ENCODE assay signal across 16 cellular contexts in genomic region chr1:54317084-54317483, GRCh38.
A peak's percentile ranks its signal among the peaks of the same experiment; 100 is the strongest.
DNase-seq lines count a peak whose midpoint lies in the region; ATAC-seq, FAIRE-seq and TF ChIP-seq lines count a peak whose summit lies in the region.
"Had no signal": no experiment of that assay in that cellular context is flagged by ENCODE, and none has a peak within 500 bp of the region (broad histone marks: within the 10 kb centered on the region; RNA-seq: fewer than 3 reads in every experiment).

No MANE protein-coding gene starts in this region.

- no peak for TF ChIP-seq CTCF in CD8-positive, alpha-beta T cell (IDR thresholded peaks at IDR 0.05)
- TF ChIP-seq CTCF in brain (conservative IDR thresholded peaks at IDR 0.05) (no peak), pancreas (IDR thresholded peaks at IDR 0.05) (no peak)

- H3K27me3 ChIP-seq in CD8-positive, alpha-beta T cell (ENCODE audit: insufficient read depth, low read length), result no peaks in the 10 kb centered on the region
- H3K27me3 ChIP-seq in naive thymus-derived CD4-positive, alpha-beta T cell (ENCODE audit: control insufficient read depth in 2 of 2, insufficient read depth in 2 of 2, low read length in 2 of 2), result no peaks in the 10 kb centered on the region
- H3K27me3 ChIP-seq in pancreas, result no peaks in the 10 kb centered on the region

- no peaks in the 10 kb centered on the region for H3K27me3 Mint-ChIP-seq in CD8-positive, alpha-beta T cell (ENCODE audit: low read depth)
- no peaks in the 10 kb centered on the region for H3K27me3 Mint-ChIP-seq in brain
- H3K27me3 Mint-ChIP-seq in naive thymus-derived CD4-positive, alpha-beta T cell, result no peaks in the 10 kb centered on the region

- no peaks in the 10 kb centered on the region for H3K9me3 Mint-ChIP-seq in CD8-positive, alpha-beta T cell
- H3K9me3 Mint-ChIP-seq in brain, result peaks cover 0 to 3% (median 0%) of the 10 kb centered on the region in 5 experiments
- H3K9me3 Mint-ChIP-seq in naive thymus-derived CD4-positive, alpha-beta T cell, result no peaks in the 10 kb centered on the region
- H3K9me3 Mint-ChIP-seq: H9, IgD-negative memory B cell had no signal

- peaks cover 70% of the 10 kb centered on the region for H3K4me1 Mint-ChIP-seq in CD8-positive, alpha-beta T cell (ENCODE audit: low read depth)
- peaks cover 75% of the 10 kb centered on the region for H3K4me1 Mint-ChIP-seq in brain
- H3K4me1 Mint-ChIP-seq in naive thymus-derived CD4-positive, alpha-beta T cell, result peaks cover 40 to 80% (median 76%) of the 10 kb centered on the region in 7 donors

- peaks cover 5% of the 10 kb centered on the region for H3K36me3 Mint-ChIP-seq in CD8-positive, alpha-beta T cell
- H3K36me3 Mint-ChIP-seq in brain, result peaks cover 34% of the 10 kb centered on the region
- peaks cover 0 to 13% (median 5%) of the 10 kb centered on the region in 5 donors for H3K36me3 Mint-ChIP-seq in naive thymus-derived CD4-positive, alpha-beta T cell

- no peaks in the 10 kb centered on the region for H3K36me3 ChIP-seq in CD8-positive, alpha-beta T cell (ENCODE audit: insufficient read depth, low read length)
- no peaks in the 10 kb centered on the region for H3K36me3 ChIP-seq in naive thymus-derived CD4-positive, alpha-beta T cell (ENCODE audit: control insufficient read depth in 2 of 3, insufficient read depth in 3 of 3, low read length in 3 of 3)
- no peaks in the 10 kb centered on the region for H3K36me3 ChIP-seq in pancreas

- no peak overlapping the region for H3K27ac ChIP-seq in CD8-positive, alpha-beta T cell (ENCODE audit: low read depth, low read length)
- no peak overlapping the region for H3K27ac ChIP-seq in naive thymus-derived CD4-positive, alpha-beta T cell (ENCODE audit: low read depth, low read length)
- H3K27ac ChIP-seq in pancreas, result no peak overlapping the region
- H3K27ac ChIP-seq: PC-9, SK-N-MC had no signal

- POLR2A ChIA-PET in CD8-positive, alpha-beta T cell (lab: Charles Lee), result interaction anchor here (1.0 kb wide), 1 partner anchor 14 kb away, joined by 4 read pairs; no protein-coding TSS in a partner anchor
- POLR2A ChIA-PET in naive thymus-derived CD4-positive, alpha-beta T cell (lab: Charles Lee), result no interaction called here

- no peak for ATAC-seq in CD8-positive, alpha-beta T cell
- ATAC-seq in naive thymus-derived CD4-positive, alpha-beta T cell, result no peak
- ATAC-seq in pancreas, result no peak
- no peak for ATAC-seq in GM21447 (IDR thresholded peaks at IDR 0.05; ENCODE audit: unreplicated experiment)

- 81 to 84% methylated on average over 7 of the region's 7 CpGs for WGBS in pancreas, 2 donors

- H3K4me3 Mint-ChIP-seq in CD8-positive, alpha-beta T cell, result no peak overlapping the region
- H3K4me3 Mint-ChIP-seq in brain, result no peak overlapping the region
- peak overlapping the region in 1 of 10 donors; percentile 38 for H3K4me3 Mint-ChIP-seq in naive thymus-derived CD4-positive, alpha-beta T cell
- H3K4me3 Mint-ChIP-seq: H9, IgD-negative memory B cell had no signal

- H3K4me3 ChIP-seq in CD8-positive, alpha-beta T cell (ENCODE audit: low read depth, low read length), result no peak overlapping the region
- H3K4me3 ChIP-seq in naive thymus-derived CD4-positive, alpha-beta T cell (ENCODE audit: low read length), result no peak overlapping the region
- no peak overlapping the region for H3K4me3 ChIP-seq in pancreas
- H3K4me3 ChIP-seq: PC-9, SK-N-MC had no signal

- DNase-seq in CD8-positive, alpha-beta T cell, result no peak
- DNase-seq in M059J (ENCODE audit: low read depth) (peak; percentile 15), pancreas (no peak), AG20443 (ENCODE audit: low spot score) (no peak)
- DNase-seq in naive thymus-derived CD4-positive, alpha-beta T cell, result no peak
- DNase-seq: DMS 273 treated with DMSO at 0.1 percent for 48 hours, EL, H9, NCI-H146, NCI-H2081 treated with DMSO at 0.1 percent for 48 hours, NCI-H524 treated with DMSO at 0.1 percent for 48 hours, PC-9 had no signal

- FAIRE-seq in pancreas (lab: Jason Lieb, UNC), result no peak

- peaks cover 32% of the 10 kb centered on the region for H3K4me1 ChIP-seq in CD8-positive, alpha-beta T cell (ENCODE audit: insufficient read depth, low read length)
- peaks cover 0 to 22% of the 10 kb centered on the region in 2 donors for H3K4me1 ChIP-seq in naive thymus-derived CD4-positive, alpha-beta T cell (ENCODE audit: control insufficient read depth in 2 of 2, insufficient read depth in 2 of 2, low read length in 2 of 2)
- H3K4me1 ChIP-seq in pancreas, result peaks cover 0 to 11% (median 10%) of the 10 kb centered on the region in 3 donors

- no peaks in the 10 kb centered on the region for H3K9me3 ChIP-seq in CD8-positive, alpha-beta T cell (ENCODE audit: low read length)
- H3K9me3 ChIP-seq in naive thymus-derived CD4-positive, alpha-beta T cell (ENCODE audit: control insufficient read depth in 2 of 3, low read length in 3 of 3), result no peaks in the 10 kb centered on the region
- no peaks in the 10 kb centered on the region for H3K9me3 ChIP-seq in pancreas

- intact Hi-C loops in CD8-positive, alpha-beta T cell (cut with DNase I, micrococcal nuclease), result no loop called here
- intact Hi-C loops in naive thymus-derived CD4-positive, alpha-beta T cell (cut with micrococcal nuclease), result no loop called here
- intact Hi-C loops in pancreas (cut with DNase I), result loop anchor here in 1 of 3 donors (10.0 kb wide), 1 partner anchor 178 kb away; no protein-coding TSS in a partner anchor

- CTCF ChIA-PET in CD8-positive, alpha-beta T cell (lab: Charles Lee), result no interaction called here
- CTCF ChIA-PET in naive thymus-derived CD4-positive, alpha-beta T cell (lab: Charles Lee), result no interaction called here

- H3K27ac Mint-ChIP-seq in CD8-positive, alpha-beta T cell, result peak overlapping the region; percentile 1
- peak overlapping the region in 3 of 5 experiments; percentile 7 to 97 (median 9) for H3K27ac Mint-ChIP-seq in brain
- peak overlapping the region in 5 of 9 donors; percentile 9 to 78 (median 32) for H3K27ac Mint-ChIP-seq in naive thymus-derived CD4-positive, alpha-beta T cell
- H3K27ac Mint-ChIP-seq: H9, IgD-negative memory B cell had no signal
